ENCODE assay signal across 19 cellular contexts in genomic region chr4:25888781-25889180, GRCh38.
"Had no signal": no experiment of that assay in that cellular context is flagged by ENCODE, and none has a peak within 500 bp of the region (broad histone marks: within the 10 kb centered on the region; RNA-seq: fewer than 3 reads in every experiment).

No MANE protein-coding gene starts in this region.

- DNase-seq: activated B cell treated with CpG ODN at 0.5 μM for 24 hours; activated CD4-positive, alpha-beta T cell treated with anti-CD3 and anti-CD28 coated beads, Interleukin-2, amount 50 U/mL, for 1 hour; activated naive CD4-positive, alpha-beta T cell treated with anti-CD3 and anti-CD28 coated beads, Interleukin-2, amount 50 U/mL, for 16 hours; activated T-cell treated with anti-CD3 and anti-CD28 coated beads for 4 hours; adrenal gland; endodermal cell; foreskin melanocyte; head of caudate nucleus; islet precursor cell; left ventricle myocardium inferior; ovary; stimulated activated CD4-positive, alpha-beta T cell treated with anti-CD3 and anti-CD28 coated beads, Interleukin-4, amount 100 ng/mL, for 1 hour; stimulated activated CD8-positive, alpha-beta memory T cell treated with anti-CD3 and anti-CD28 coated beads, Interleukin-4, amount 100 ng/mL, for 48 hours; T-cell; T1000; upper lobe of right lung had no signal

- H3K36me3 ChIP-seq: adrenal gland, left ventricle myocardium inferior, ovary, upper lobe of right lung had no signal

- H3K36me3 Mint-ChIP-seq: T-cell had no signal

- H3K4me3 Mint-ChIP-seq: activated B cell treated with CpG ODN at 0.5 μM for 24 hours; endodermal cell; neural crest cell; stimulated activated naive CD8-positive, alpha-beta T cell treated with anti-CD3 and anti-CD28 coated beads, Interleukin-15, Interleukin-2, amounts not matched to agents 100 ng/mL and 50 ng/mL, for 24 hours; T-cell had no signal

- ATAC-seq: T-cell, upper lobe of right lung had no signal

- H3K27ac Mint-ChIP-seq: activated B cell treated with CpG ODN at 0.5 μM for 24 hours; activated T-helper 2 cell treated with anti-CD3 and anti-CD28 coated beads, Interferon-gamma antibody, Interleukin-2, Interleukin-4, amounts not matched to agents 10 μg/mL and 5 μg/mL and 100 μg/mL, durations not matched to agents 14 hours and 24 hours and 36 hours; endodermal cell; stimulated activated naive CD8-positive, alpha-beta T cell treated with anti-CD3 and anti-CD28 coated beads, Interleukin-15, Interleukin-2, amounts not matched to agents 100 ng/mL and 50 ng/mL, for 24 hours; T-cell had no signal

- H3K27me3 Mint-ChIP-seq: activated B cell treated with CpG ODN at 0.5 μM for 24 hours had no signal

- H3K27ac ChIP-seq: adrenal gland, left ventricle myocardium inferior, ovary, upper lobe of right lung had no signal

- H3K27me3 ChIP-seq: adrenal gland, ovary, upper lobe of right lung had no signal

- H3K9me3 Mint-ChIP-seq: activated B cell treated with CpG ODN at 0.5 μM for 24 hours; activated T-helper 2 cell treated with anti-CD3 and anti-CD28 coated beads, Interferon-gamma antibody, Interleukin-2, Interleukin-4, amounts not matched to agents 10 μg/mL and 5 μg/mL and 100 μg/mL, durations not matched to agents 14 hours and 24 hours and 36 hours; endodermal cell; stimulated activated naive CD8-positive, alpha-beta T cell treated with anti-CD3 and anti-CD28 coated beads, Interleukin-15, Interleukin-2, amounts not matched to agents 100 ng/mL and 50 ng/mL, for 24 hours; T-cell had no signal

- H3K4me1 ChIP-seq: adrenal gland, upper lobe of right lung had no signal

- H3K4me3 ChIP-seq: adrenal gland, left ventricle myocardium inferior, ovary, upper lobe of right lung had no signal

- H3K9me3 ChIP-seq: adrenal gland, left ventricle myocardium inferior, ovary, upper lobe of right lung had no signal
